Comparison of ENCODE assay signal across 8 cellular contexts in genomic region chr7:82740246-82740848, GRCh38.
DNase-seq lines count a peak whose midpoint lies in the region; ATAC-seq and TF ChIP-seq lines count a peak whose summit lies in the region.

No MANE protein-coding gene starts in this region.

- no peak overlapping the region for H3K23ac ChIP-seq in neuronal stem cell (ENCODE audit: low read depth, low read length, poor library complexity)

- no peak overlapping the region for H2BK15ac ChIP-seq in neuronal stem cell (ENCODE audit: low read length)

- no peak overlapping the region for H4K91ac ChIP-seq in neuronal stem cell (ENCODE audit: low read depth, low read length, poor library complexity)

- intact Hi-C loops in colonic mucosa (cut with DNase I) = no loop called here

- WGBS in neuronal stem cell (ENCODE audit: extremely low coverage in 2 of 2, insufficient read length in 2 of 2, insufficient replicate concordance in 1 of 2), 2 donors = 100% methylated on average over 1 of the region's 3 CpGs; no CpG with 5 or more reads in 1 of the 2 donors

- H3K79me1 ChIP-seq in neuronal stem cell (ENCODE audit: low read depth, low read length) = no peaks in the 10 kb centered on the region

- H3K14ac ChIP-seq in neuronal stem cell (ENCODE audit: low read length) = no peak overlapping the region

- ATAC-seq in GM18907 (IDR thresholded peaks at IDR 0.05; ENCODE audit: unreplicated experiment) (no peak), GM19452 (IDR thresholded peaks at IDR 0.05; ENCODE audit: unreplicated experiment) (no peak)

- no peaks in the 10 kb centered on the region for H3K36me3 ChIP-seq in colonic mucosa
- H3K36me3 ChIP-seq in neuronal stem cell (replicated peaks in 1 of 2; ENCODE audit: control insufficient read depth in 2 of 2, insufficient read depth in 2 of 2, low read length in 2 of 2) = no peaks in the 10 kb centered on the region

- DNase-seq in ELR (ENCODE audit: low read depth) (peak; percentile 71), HT1080 (ENCODE audit: low read depth) (peak; percentile 33), NOMO-1 treated with DMSO at 0.1 percent for 48 hours (lab: John Stamatoyannopoulos, UW; ENCODE audit: unreplicated experiment) (peak; percentile 65), colonic mucosa (peak; percentile 31), neuronal stem cell (ENCODE audit: low spot score) (peak; percentile 38)
- DNase-seq in stimulated activated CD4-positive, alpha-beta T cell treated with anti-CD3 and anti-CD28 coated beads, Interleukin-4, amount 100 ng/mL, for 24 hours = no peak

- H3K4me1 ChIP-seq in colonic mucosa = no peaks in the 10 kb centered on the region
- peaks cover 7 to 12% of the 10 kb centered on the region in 2 donors for H3K4me1 ChIP-seq in neuronal stem cell (ENCODE audit: control insufficient read depth in 2 of 2, insufficient read depth in 1 of 2, low read depth in 1 of 2, low read length in 2 of 2)

- no peak overlapping the region for H2AFZ ChIP-seq in neuronal stem cell (ENCODE audit: low read length)

- H2BK120ac ChIP-seq in neuronal stem cell (ENCODE audit: low read depth, low read length) = no peak overlapping the region

- H3K9me3 ChIP-seq in colonic mucosa (no peaks in the 10 kb centered on the region), neuronal stem cell (replicated peaks in 1 of 2; ENCODE audit: control insufficient read depth in 2 of 2, insufficient read depth in 1 of 2, low read depth in 1 of 2, low read length in 2 of 2) (no peaks in the 10 kb centered on the region)

- H3K18ac ChIP-seq in neuronal stem cell (ENCODE audit: low read length) = no peak overlapping the region

- H2BK5ac ChIP-seq in neuronal stem cell (ENCODE audit: low read length) = no peak overlapping the region

- H3K4me3 ChIP-seq in colonic mucosa = no peak overlapping the region
- no peak overlapping the region for H3K4me3 ChIP-seq in neuronal stem cell (ENCODE audit: low read length in 2 of 2)

- no peak overlapping the region for H2BK12ac ChIP-seq in neuronal stem cell (ENCODE audit: low read length)

- no peak for TF ChIP-seq CTCF in colonic mucosa (IDR thresholded peaks at IDR 0.05)

- H3K27me3 ChIP-seq in colonic mucosa (no peaks in the 10 kb centered on the region), neuronal stem cell (ENCODE audit: control insufficient read depth in 3 of 3, insufficient read depth in 3 of 3, low read depth in 1 of 3, low read length in 3 of 3) (no peaks in the 10 kb centered on the region)

- no peak overlapping the region for H3K4me2 ChIP-seq in neuronal stem cell (ENCODE audit: insufficient read depth, low read length, poor library complexity, severe bottlenecking)

- H3K9ac ChIP-seq in colonic mucosa (ENCODE audit: low read depth in 2 of 2, low read length in 2 of 2) (no peak overlapping the region), neuronal stem cell (ENCODE audit: low read depth, low read length, poor library complexity) (no peak overlapping the region)

- H3K27ac ChIP-seq in colonic mucosa (no peak overlapping the region), neuronal stem cell (replicated peaks; ENCODE audit: low read length) (no peak overlapping the region)

- no peak overlapping the region for H3K4ac ChIP-seq in neuronal stem cell (ENCODE audit: low read length)

- H4K8ac ChIP-seq in neuronal stem cell (ENCODE audit: low read depth, low read length) = no peak overlapping the region

- H2AK5ac ChIP-seq in neuronal stem cell (ENCODE audit: low read depth, low read length) = no peak overlapping the region
